22 cellular contexts compared by ENCODE assay signal in genomic region chr12:131369094-131369845, GRCh38.
A peak's percentile ranks its signal among the peaks of the same experiment; 100 is the strongest.
DNase-seq lines count a peak whose midpoint lies in the region; ATAC-seq, FAIRE-seq and TF ChIP-seq lines count a peak whose summit lies in the region.
"Had no signal": no experiment of that assay in that cellular context is flagged by ENCODE, and none has a peak within 500 bp of the region (broad histone marks: within the 10 kb centered on the region; RNA-seq: fewer than 3 reads in every experiment).

No MANE protein-coding gene starts in this region.

- DNase-seq in right lobe of liver, result peak in 2 of 3 donors; percentile 12 to 26
- DNase-seq in HepG2 (ENCODE audit: low spot score), result no peak
- peak; percentile 22 for DNase-seq in left lobe of liver (ENCODE audit: low spot score)
- DNase-seq in ovary, result peak in 3 of 5 donors; percentile 7 to 34 (median 17)
- DNase-seq in NCI-H345 treated with DMSO at 0.1 percent for 48 hours (lab: John Stamatoyannopoulos, UW; ENCODE audit: unreplicated experiment), result no peak
- DNase-seq: Caco-2; CD4-positive, alpha-beta memory T cell; DMS 273 treated with DMSO at 0.1 percent for 48 hours; DND-41; MG63; NCI-H1417; NCI-H1694 treated with DMSO at 0.1 percent for 48 hours; NCI-H446 treated with DMSO at 0.1 percent for 48 hours; NCI-H526 treated with DMSO at 0.1 percent for 48 hours; OCI-M1; SHP77 had no signal

- TF ChIP-seq EP300 in HepG2 (IDR thresholded peaks at IDR 0.05; ENCODE audit: low read depth in 2 of 2, low read length in 2 of 2), result no peak
- no peak for TF ChIP-seq EP300 in HepG2 (CRISPR knock-in tag; IDR thresholded peaks at IDR 0.05; ENCODE audit: borderline replicate concordance)
- TF ChIP-seq EP300 in ovary (IDR thresholded peaks at IDR 0.05), result no peak

- no peak for FAIRE-seq in HepG2 (lab: Jason Lieb, UNC)
- FAIRE-seq: GM12878, H54, K562 had no signal

- H3K27me3 ChIP-seq in right lobe of liver (no peaks in the 10 kb centered on the region), HepG2 (ENCODE audit: control insufficient read depth in 1 of 2, insufficient read depth in 2 of 2, low read length in 2 of 2) (peaks cover 2 to 15% of the 10 kb centered on the region in 2 experiments; a peak in 4 of 5 replicates), ovary (no peaks in the 10 kb centered on the region)
- H3K27me3 ChIP-seq: BLaER1 treated with 17β-estradiol and CSF1 and Interleukin-3, amounts not matched to agents 10 nM and 100 nM; MG63 had no signal

- H3K9me3 ChIP-seq in right lobe of liver (no peaks in the 10 kb centered on the region), HepG2 (ENCODE audit: low read length) (no peaks in the 10 kb centered on the region), ovary (no peaks in the 10 kb centered on the region)
- H3K9me3 ChIP-seq: BLaER1 treated with 17β-estradiol and CSF1 and Interleukin-3, amounts not matched to agents 10 nM and 100 nM; Caco-2; MG63 had no signal

- no peaks in the 10 kb centered on the region for H3K36me3 ChIP-seq in right lobe of liver
- no peaks in the 10 kb centered on the region for H3K36me3 ChIP-seq in HepG2 (replicated peaks in 1 of 2; ENCODE audit: control insufficient read depth in 1 of 2, insufficient read depth in 2 of 2, low read length in 2 of 2)
- H3K36me3 ChIP-seq in ovary, result no peaks in the 10 kb centered on the region
- H3K36me3 ChIP-seq: BLaER1 treated with 17β-estradiol and CSF1 and Interleukin-3, amounts not matched to agents 10 nM and 100 nM; MG63 had no signal

- peak in 1 of 4 donors; percentile 20 for ATAC-seq in right lobe of liver
- ATAC-seq in HepG2, result no peak
- ATAC-seq in left lobe of liver, result no peak
- no peak for ATAC-seq in HG03175 (IDR thresholded peaks at IDR 0.05; ENCODE audit: unreplicated experiment)
- no peak for ATAC-seq in HG02610 (IDR thresholded peaks at IDR 0.05; ENCODE audit: unreplicated experiment)
- ATAC-seq: GM12878, K562 had no signal

- no peak overlapping the region for H2AFZ ChIP-seq in HepG2 (ENCODE audit: low read length)

- no peak overlapping the region for H3K4me2 ChIP-seq in HepG2 (ENCODE audit: low read depth, low read length)

- in situ Hi-C loops in HepG2 (cut with HindIII; ENCODE audit: extremely low pct_ligation_motif_present, low pct_unique_long_range_greater_than_20kb), result no loop called here

- no peaks in the 10 kb centered on the region for H3K4me1 ChIP-seq in right lobe of liver
- H3K4me1 ChIP-seq in HepG2 (ENCODE audit: insufficient read depth, low read length), result no peaks in the 10 kb centered on the region; the same call in 1 of the 2 replicates
- peaks cover 27% of the 10 kb centered on the region for H3K4me1 ChIP-seq in ovary (ENCODE audit: insufficient read depth)
- H3K4me1 ChIP-seq: Caco-2 had no signal

- POLR2A ChIA-PET in HepG2 (lab: Yijun Ruan, JAX), result no interaction called here

- CTCF ChIA-PET in HepG2 (lab: Yijun Ruan, JAX; ENCODE audit: low intra/inter-chr PET ratio, low total read pairs), result no interaction called here

- intact Hi-C loops in right lobe of liver (cut with DNase I), result no loop called here
- intact Hi-C loops in HepG2 (cut with micrococcal nuclease; ENCODE audit: unreplicated experiment), result no loop called here
- intact Hi-C loops in ovary (cut with DNase I), result no loop called here

- H4K20me1 ChIP-seq in HepG2 (ENCODE audit: insufficient read depth, low read length), result no peaks in the 10 kb centered on the region

- TF ChIP-seq CTCF in right lobe of liver (IDR thresholded peaks at IDR 0.05) (no peak), HepG2 (CRISPR knock-in tag; IDR thresholded peaks at IDR 0.05) (no peak), ovary (IDR thresholded peaks at IDR 0.05) (no peak)

- H3K4me3 ChIP-seq in right lobe of liver, result no peak overlapping the region
- no peak overlapping the region for H3K4me3 ChIP-seq in HepG2 (replicated peaks in 1 of 3; ENCODE audit: insufficient read depth in 1 of 3, low read depth in 2 of 3, low read length in 3 of 3)
- no peak overlapping the region for H3K4me3 ChIP-seq in ovary
- H3K4me3 ChIP-seq: BLaER1 treated with 17β-estradiol and CSF1 and Interleukin-3, amounts not matched to agents 10 nM and 100 nM; GM12878; K562; MG63 had no signal

- H3K9ac ChIP-seq in HepG2 (ENCODE audit: insufficient read depth, low read depth, low read length), result no peak overlapping the region
- H3K9ac ChIP-seq: BLaER1 treated with 17β-estradiol and CSF1 and Interleukin-3, amounts not matched to agents 10 nM and 100 nM had no signal

- no TSS peak for BruUV-seq in HepG2 (replicated peaks; lab: Mats Ljungman, UMichigan)

- H3K27ac ChIP-seq in right lobe of liver, result no peak overlapping the region
- no peak overlapping the region for H3K27ac ChIP-seq in HepG2 (ENCODE audit: extremely low read length, insufficient read depth, low read length)
- no peak overlapping the region for H3K27ac ChIP-seq in ovary
- H3K27ac ChIP-seq: BLaER1 treated with 17β-estradiol and CSF1 and Interleukin-3, amounts not matched to agents 10 nM and 100 nM had no signal

- TF ChIP-seq POLR2A in right lobe of liver (IDR thresholded peaks at IDR 0.05) (no peak), HepG2 (IDR thresholded peaks at IDR 0.05; ENCODE audit: insufficient read depth in 1 of 2, low read depth in 2 of 2, low read length in 2 of 2) (no peak), ovary (IDR thresholded peaks at IDR 0.05) (no peak)

- no peaks in the 10 kb centered on the region for H3K79me2 ChIP-seq in HepG2 (ENCODE audit: insufficient read depth, low read length)

- WGBS in right lobe of liver (ENCODE audit: insufficient coverage, low coverage, low lambda C conversion rate, missing lambda C conversion rate), result no CpG with 5 or more reads among the region's 18 CpGs
- 22% methylated on average over 8 of the region's 18 CpGs for WGBS in HepG2 (ENCODE audit: low lambda C conversion rate)
- WGBS in ovary, 3 donors, result 90 to 93% (median 91%) methylated on average over 18 of the region's 18 CpGs

- no peak for TF ChIP-seq RAD21 in HepG2 (CRISPR knock-in tag; IDR thresholded peaks at IDR 0.05)

TF ChIP-seq in HepG2, 621 proteins besides CTCF, POLR2A, EP300 and RAD21 (continues in another document):
- TF ChIP-seq AFF4 (CRISPR knock-in tag; IDR thresholded peaks at IDR 0.05) (no peak), MEF2D (CRISPR knock-in tag; IDR thresholded peaks at IDR 0.05) (no peak), ZNF687 (CRISPR knock-in tag; IDR thresholded peaks at IDR 0.05) (no peak), PLRG1 (conservative IDR thresholded peaks at IDR 0.05) (no peak)

Comparison
In these comparisons a context has a peak if more than half of its experiments do, and no peak if none do; other contexts are left out.
1. DNase-seq: peak in right lobe of liver (2 of 3), left lobe of liver (single experiment) and ovary (3 of 5); none in HepG2 (single experiment) and NCI-H345 treated with DMSO at 0.1 percent for 48 hours (single experiment).